18 cellular contexts compared by ENCODE assay signal in genomic region chr3:175088981-175089380, GRCh38.
DNase-seq lines count a peak whose midpoint lies in the region; ATAC-seq, FAIRE-seq and TF ChIP-seq lines count a peak whose summit lies in the region.
"Had no signal": no experiment of that assay in that cellular context is flagged by ENCODE, and none has a peak within 500 bp of the region (broad histone marks: within the 10 kb centered on the region; RNA-seq: fewer than 3 reads in every experiment).

No MANE protein-coding gene starts in this region.

- no peak for DNase-seq in right lobe of liver
- no peak for DNase-seq in HepG2 (ENCODE audit: low spot score)
- peak; percentile 17 for DNase-seq in medulla oblongata (ENCODE audit: extremely low spot score)
- DNase-seq in AG08396 (ENCODE audit: low spot score) = no peak
- DNase-seq in cardiac septum (ENCODE audit: low spot score) = no peak
- no peak for DNase-seq in A673 (ENCODE audit: low spot score)
- DNase-seq: 8988T; ACHN; C1 segment of cervical spinal cord; Calu3; CD4-positive, alpha-beta T cell; DMS 273 treated with DMSO at 0.1 percent for 48 hours; H7; KBM-7 had no signal

- POLR2A ChIA-PET in HepG2 (lab: Yijun Ruan, JAX) = no interaction called here
- POLR2A ChIA-PET in A673 (lab: Charles Lee; ENCODE audit: low non-redundant PET) = no interaction called here

- no peak overlapping the region for H2AFZ ChIP-seq in HepG2 (ENCODE audit: low read length)

- in situ Hi-C loops in HepG2 (cut with HindIII; ENCODE audit: extremely low pct_ligation_motif_present, low pct_unique_long_range_greater_than_20kb) = no loop called here

- TF ChIP-seq CTCF in right lobe of liver (IDR thresholded peaks at IDR 0.05) (no peak), HepG2 (CRISPR knock-in tag; IDR thresholded peaks at IDR 0.05) (no peak), VCaP (conservative IDR thresholded peaks at IDR 0.05) (no peak), A673 (conservative IDR thresholded peaks at IDR 0.05; ENCODE audit: low read depth, low read length) (no peak)

- intact Hi-C loops in right lobe of liver (cut with DNase I) (no loop called here), HepG2 (cut with micrococcal nuclease; ENCODE audit: unreplicated experiment) (no loop called here), cardiac septum (cut with DNase I) (no loop called here), A673 (cut with micrococcal nuclease; ENCODE audit: unreplicated experiment) (no loop called here)

- TF ChIP-seq POLR2A in right lobe of liver (IDR thresholded peaks at IDR 0.05) (no peak), HepG2 (IDR thresholded peaks at IDR 0.05; ENCODE audit: insufficient read depth in 1 of 2, low read depth in 2 of 2, low read length in 2 of 2) (no peak)

- H3K4me3 ChIP-seq in right lobe of liver (no peak overlapping the region), HepG2 (replicated peaks in 1 of 3; ENCODE audit: insufficient read depth in 1 of 3, low read depth in 2 of 3, low read length in 3 of 3) (no peak overlapping the region), A673 (ENCODE audit: low read depth, low read length, poor library complexity, severe bottlenecking) (no peak overlapping the region)
- H3K4me3 ChIP-seq: GM12878 had no signal

- peaks cover 0 to 11% (median 0%) of the 10 kb centered on the region in 4 donors for H3K4me1 ChIP-seq in right lobe of liver
- H3K4me1 ChIP-seq in HepG2 (ENCODE audit: insufficient read depth, low read length) = no peaks in the 10 kb centered on the region
- no peaks in the 10 kb centered on the region for H3K4me1 ChIP-seq in A673 (ENCODE audit: insufficient read depth, low read length, poor library complexity, severe bottlenecking)

- WGBS in right lobe of liver (ENCODE audit: insufficient coverage, low coverage, low lambda C conversion rate, missing lambda C conversion rate) = 70% methylated on average over 1 of the region's 1 CpG
- WGBS in HepG2 (ENCODE audit: low lambda C conversion rate) = 30% methylated on average over 1 of the region's 1 CpG

- no TSS peak for BruUV-seq in HepG2 (replicated peaks; lab: Mats Ljungman, UMichigan)
- no TSS peak for BruUV-seq in A673 (replicated peaks; lab: Mats Ljungman, UMichigan)

- H3K36me3 ChIP-seq in right lobe of liver (no peaks in the 10 kb centered on the region), HepG2 (replicated peaks in 1 of 2; ENCODE audit: control insufficient read depth in 1 of 2, insufficient read depth in 2 of 2, low read length in 2 of 2) (no peaks in the 10 kb centered on the region), A673 (ENCODE audit: insufficient read depth, low read length, poor library complexity, severe bottlenecking) (no peaks in the 10 kb centered on the region)

- CTCF ChIA-PET in HepG2 (lab: Yijun Ruan, JAX; ENCODE audit: low intra/inter-chr PET ratio, low total read pairs) = no interaction called here
- CTCF ChIA-PET in A673 (lab: Charles Lee) = no interaction called here

- ATAC-seq in right lobe of liver = peak; percentile 39 to 53 (median 50)
- no peak for ATAC-seq in HepG2
- ATAC-seq in HG02678 (IDR thresholded peaks at IDR 0.05; ENCODE audit: unreplicated experiment) = no peak
- ATAC-seq: GM12878 had no signal

- no peak for TF ChIP-seq RAD21 in HepG2 (CRISPR knock-in tag; IDR thresholded peaks at IDR 0.05)

- H4K20me1 ChIP-seq in HepG2 (ENCODE audit: insufficient read depth, low read length) = no peaks in the 10 kb centered on the region

- no peaks in the 10 kb centered on the region for H3K9me3 ChIP-seq in right lobe of liver
- H3K9me3 ChIP-seq in HepG2 (ENCODE audit: low read length) = no peaks in the 10 kb centered on the region
- no peaks in the 10 kb centered on the region for H3K9me3 ChIP-seq in A673 (ENCODE audit: low read depth, low read length, poor library complexity, severe bottlenecking)

- no peak overlapping the region for H3K4me2 ChIP-seq in HepG2 (ENCODE audit: low read depth, low read length)

- no peaks in the 10 kb centered on the region for H3K79me2 ChIP-seq in HepG2 (ENCODE audit: insufficient read depth, low read length)

- FAIRE-seq in HepG2 (lab: Jason Lieb, UNC) = no peak
- FAIRE-seq: GM12878, GM18507 had no signal

- H3K27ac ChIP-seq in right lobe of liver = no peak overlapping the region
- H3K27ac ChIP-seq in HepG2 (ENCODE audit: extremely low read length, insufficient read depth, low read length) = no peak overlapping the region
- H3K27ac ChIP-seq in VCaP = peak overlapping the region; percentile 85
- no peak overlapping the region for H3K27ac ChIP-seq in A673 (ENCODE audit: low read depth, low read length, poor library complexity, severe bottlenecking)

- H3K9ac ChIP-seq in HepG2 (ENCODE audit: insufficient read depth, low read depth, low read length) = no peak overlapping the region

- H3K27me3 ChIP-seq in right lobe of liver (no peaks in the 10 kb centered on the region), HepG2 (ENCODE audit: control insufficient read depth in 1 of 2, insufficient read depth in 2 of 2, low read length in 2 of 2) (no peaks in the 10 kb centered on the region), A673 (replicated peaks; ENCODE audit: insufficient read depth, low read depth, low read length, poor library complexity) (no peaks in the 10 kb centered on the region)

- TF ChIP-seq EP300 in HepG2 (IDR thresholded peaks at IDR 0.05; ENCODE audit: low read depth in 2 of 2, low read length in 2 of 2) = no peak
- TF ChIP-seq EP300 in HepG2 (CRISPR knock-in tag; IDR thresholded peaks at IDR 0.05; ENCODE audit: borderline replicate concordance) = no peak

TF ChIP-seq in HepG2, 621 proteins besides CTCF, POLR2A, EP300 and RAD21:
- no peak for TF ChIP-seq ZNF251 (CRISPR knock-in tag; IDR thresholded peaks at IDR 0.05)
- TF ChIP-seq ZNF501 (CRISPR knock-in tag; IDR thresholded peaks at IDR 0.05) = no peak

Comparison
In these comparisons a context has a peak if more than half of its experiments do, and no peak if none do; other contexts are left out.
1. ATAC-seq: peak in right lobe of liver (4 of 4); none in HepG2 (single experiment) and HG02678 (single experiment).